10 cellular contexts compared by ENCODE assay signal in genomic region chr10:50988792-50989191, GRCh38.
A peak's percentile ranks its signal among the peaks of the same experiment; 100 is the strongest.
DNase-seq lines count a peak whose midpoint lies in the region; ATAC-seq and TF ChIP-seq lines count a peak whose summit lies in the region.
"Had no signal": no experiment of that assay in that cellular context is flagged by ENCODE, and none has a peak within 500 bp of the region (broad histone marks: within the 10 kb centered on the region; RNA-seq: fewer than 3 reads in every experiment).

No MANE protein-coding gene starts in this region.

- DNase-seq in GM13977 (ENCODE audit: low spot score) = peak; percentile 28
- DNase-seq in ascending aorta (ENCODE audit: low spot score in 2 of 2) = no peak
- DNase-seq in kidney tubule cell (ENCODE audit: low spot score) = peak; percentile 13
- DNase-seq in NCI-H1105 treated with DMSO at 0.1 percent for 48 hours (lab: John Stamatoyannopoulos, UW) = no peak
- DNase-seq in NCI-H128 (lab: John Stamatoyannopoulos, UW; ENCODE audit: unreplicated experiment) = no peak
- DNase-seq: effector memory CD4-positive, alpha-beta T cell; T-helper 2 cell had no signal

- H3K4me1 ChIP-seq in ACC112 (ENCODE audit: control insufficient read depth, insufficient read depth, low read length, unreplicated experiment) (peaks cover 14% of the 10 kb centered on the region), ascending aorta (peaks cover 0 to 3% of the 10 kb centered on the region in 2 donors)

- peak overlapping the region; percentile 62 for H2AFZ ChIP-seq in ACC112 (ENCODE audit: low read length, unreplicated experiment)

- in situ Hi-C loops in GM13977 (cut with MboI; ENCODE audit: low pct_unique_long_range_greater_than_20kb, low sequenced_read_pairs, unreplicated experiment) = no loop called here

- no peaks in the 10 kb centered on the region for H3K9me3 ChIP-seq in ascending aorta

- ATAC-seq in HG02938 (IDR thresholded peaks at IDR 0.05; ENCODE audit: unreplicated experiment) (no peak), HG03354 (IDR thresholded peaks at IDR 0.05; ENCODE audit: poor library complexity, severe bottlenecking, unreplicated experiment) (no peak)

- TF ChIP-seq CTCF in GM13977 (IDR thresholded peaks at IDR 0.05; ENCODE audit: extremely low read depth, insufficient read depth, missing control alignments) = no peak
- peak in 2 of 3 experiments; percentile 67 to 71 for TF ChIP-seq CTCF in ascending aorta (IDR thresholded peaks at IDR 0.05)

- intact Hi-C loops in ascending aorta (cut with DNase I) = loop anchor here (5.0 to 10.0 kb wide), 2 partner anchors 1326 to 1499 kb away; partner anchors contain the start of gene DKK1

- H3K36me3 ChIP-seq in ACC112 (ENCODE audit: insufficient read depth, low read length) = no peaks in the 10 kb centered on the region
- H3K36me3 ChIP-seq in ascending aorta = no peaks in the 10 kb centered on the region

- no peaks in the 10 kb centered on the region for H3K79me2 ChIP-seq in ACC112 (ENCODE audit: control insufficient read depth, insufficient read depth, low read length, unreplicated experiment)

- H3K27ac ChIP-seq in ACC112 (ENCODE audit: low read depth, low read length) (peak overlapping the region; percentile 13; the same call in 1 of the 2 replicates), ascending aorta (peak overlapping the region in 1 of 2 donors; percentile 38)

- H3K4me3 ChIP-seq in ACC112 (ENCODE audit: low read depth, low read length) (peak overlapping the region; percentile 66), ascending aorta (peak overlapping the region; percentile 46 to 95)

- no peaks in the 10 kb centered on the region for H3K27me3 ChIP-seq in ACC112 (ENCODE audit: insufficient read depth, low read length)
- H3K27me3 ChIP-seq in ascending aorta = no peaks in the 10 kb centered on the region

Comparison
In these comparisons a context has a peak if more than half of its experiments do, and no peak if none do; other contexts are left out.
1. DNase-seq: peak in GM13977 (single experiment) and kidney tubule cell (single experiment); none in ascending aorta (0 of 2), NCI-H1105 treated with DMSO at 0.1 percent for 48 hours (single experiment) and NCI-H128 (single experiment).